In genomic region chr7:158810846-158811245, GRCh38 we compare ENCODE assay signal across 10 cellular contexts. TPM values are rescaled to one million over a fixed set of nuclear protein-coding genes. Genes with fewer than 3 reads are reported as not detected.
DNase-seq lines count a peak whose midpoint lies in the region; ATAC-seq and TF ChIP-seq lines count a peak whose summit lies in the region.
"Had no signal": no experiment of that assay in that cellular context is flagged by ENCODE, and none has a peak within 500 bp of the region (broad histone marks: within the 10 kb centered on the region; RNA-seq: fewer than 3 reads in every experiment).

No MANE protein-coding gene starts in this region.

- H3K79me2 ChIP-seq in Karpas-422 (ENCODE audit: low read length) (peaks cover 96% of the 10 kb centered on the region), mammary epithelial cell (ENCODE audit: insufficient read depth, low read length) (peaks cover 97% of the 10 kb centered on the region)

- CTCF ChIA-PET in mammary epithelial cell (lab: Charles Lee; ENCODE audit: low non-redundant PET) = interaction anchor here (0.5 kb wide), 1 partner anchor 18 kb away, joined by 5 read pairs; no protein-coding TSS in a partner anchor

- no peak overlapping the region for H3K9ac ChIP-seq in Karpas-422 (ENCODE audit: low read length)
- H3K9ac ChIP-seq in mammary epithelial cell (ENCODE audit: insufficient read depth, low read length) = no peak overlapping the region

- H4K20me1 ChIP-seq in Karpas-422 (ENCODE audit: insufficient read depth, low read depth, low read length) = peaks cover 5% of the 10 kb centered on the region; the same call in 1 of the 2 replicates
- H4K20me1 ChIP-seq in mammary epithelial cell (ENCODE audit: insufficient read depth, low read length) = peaks cover 3% of the 10 kb centered on the region

- H2AFZ ChIP-seq in Karpas-422 (ENCODE audit: low read length) = no peak overlapping the region
- H2AFZ ChIP-seq in mammary epithelial cell (ENCODE audit: low read depth, low read length) = no peak overlapping the region

- peaks cover 0 to 2% (median 0%) of the 10 kb centered on the region in 3 donors for H3K27me3 Mint-ChIP-seq in CD14-positive monocyte (ENCODE audit: low read depth in 3 of 3)

- H3K4me3 ChIP-seq in Karpas-422 (ENCODE audit: low read length) (no peak overlapping the region), mammary epithelial cell (replicated peaks in 1 of 3; ENCODE audit: insufficient read depth in 1 of 3, low read depth in 2 of 3, low read length in 3 of 3) (no peak overlapping the region), neutrophil (ENCODE audit: low read depth in 1 of 2, low read length in 1 of 2) (no peak overlapping the region)

- no peak for TF ChIP-seq CTCF in CD14-positive monocyte (IDR thresholded peaks at IDR 0.05)
- no peak for TF ChIP-seq CTCF in mammary epithelial cell (conservative IDR thresholded peaks at IDR 0.05 in 1 of 2, IDR thresholded peaks at IDR 0.05 in 1 of 2; ENCODE audit: extremely low read depth in 1 of 2, insufficient read depth in 1 of 2, low read depth in 1 of 2, low read length in 2 of 2)
- no peak for TF ChIP-seq CTCF in neutrophil (IDR thresholded peaks at IDR 0.05)

- ATAC-seq in GM21390 (IDR thresholded peaks at IDR 0.05; ENCODE audit: unreplicated experiment) (no peak), HG02798 (IDR thresholded peaks at IDR 0.05; ENCODE audit: poor library complexity, unreplicated experiment) (no peak)

- no TSS peak for BruUV-seq in mammary epithelial cell (replicated peaks; lab: Mats Ljungman, UMichigan)

- H3K36me3 Mint-ChIP-seq in CD14-positive monocyte = peaks cover 32 to 47% of the 10 kb centered on the region in 2 donors

- in situ Hi-C loops in mammary epithelial cell (cut with MboI; ENCODE audit: low sequenced_read_pairs in 2 of 2) = no loop called here

- H3K36me3 ChIP-seq in Karpas-422 (ENCODE audit: insufficient read depth, low read length) (peaks cover 24% of the 10 kb centered on the region), mammary epithelial cell (ENCODE audit: insufficient read depth, low read length) (peaks cover 9% of the 10 kb centered on the region), neutrophil (no peaks in the 10 kb centered on the region)
- H3K36me3 ChIP-seq: BE2C had no signal

- H3K27ac Mint-ChIP-seq in CD14-positive monocyte = peak overlapping the region; percentile 82 to 91 (median 89)

- H3K27ac ChIP-seq in Karpas-422 (ENCODE audit: low read length) (no peak overlapping the region), mammary epithelial cell (ENCODE audit: insufficient read depth, low read depth, low read length) (peak overlapping the region; percentile 29), neutrophil (peak overlapping the region; percentile 74)

- DNase-seq in CD14-positive monocyte (ENCODE audit: low spot score) = no peak
- DNase-seq in Karpas-422 = no peak
- DNase-seq in mammary epithelial cell = no peak
- DNase-seq in NCI-H146 (lab: John Stamatoyannopoulos, UW) = no peak
- no peak for DNase-seq in 8988T
- DNase-seq: BE2C, cerebellar nuclear complex had no signal

- H3K27me3 ChIP-seq in Karpas-422 (ENCODE audit: low read length) = no peaks in the 10 kb centered on the region
- H3K27me3 ChIP-seq in mammary epithelial cell (ENCODE audit: insufficient read depth, low read length) = no peaks in the 10 kb centered on the region
- no peaks in the 10 kb centered on the region for H3K27me3 ChIP-seq in neutrophil
- H3K27me3 ChIP-seq: BE2C had no signal

- H3K4me1 ChIP-seq in Karpas-422 (ENCODE audit: low read length) = peaks cover 52% of the 10 kb centered on the region
- peaks cover 30% of the 10 kb centered on the region for H3K4me1 ChIP-seq in mammary epithelial cell (ENCODE audit: insufficient read depth, low read length)
- peaks cover 15 to 29% of the 10 kb centered on the region in 2 experiments for H3K4me1 ChIP-seq in neutrophil (ENCODE audit: control insufficient read depth in 1 of 2, insufficient read depth in 1 of 2, low read depth in 1 of 2, low read length in 1 of 2)
- H3K4me1 ChIP-seq: BE2C had no signal

- WGBS in mammary epithelial cell (ENCODE audit: low coverage, missing lambda C conversion rate) = 98% methylated on average over 5 of the region's 5 CpGs

- H3K4me2 ChIP-seq in Karpas-422 (ENCODE audit: low read depth, low read length, poor library complexity, severe bottlenecking) (peak overlapping the region; percentile 29), mammary epithelial cell (ENCODE audit: insufficient read depth, low read depth, low read length) (no peak overlapping the region)

- H3K4me1 Mint-ChIP-seq in CD14-positive monocyte = peaks cover 52% of the 10 kb centered on the region

- no peaks in the 10 kb centered on the region for H3K9me3 ChIP-seq in Karpas-422 (ENCODE audit: low read length)
- H3K9me3 ChIP-seq in mammary epithelial cell (replicated peaks; ENCODE audit: insufficient read depth, low read length) = no peaks in the 10 kb centered on the region
- no peaks in the 10 kb centered on the region for H3K9me3 ChIP-seq in neutrophil
- H3K9me3 ChIP-seq: BE2C had no signal

- dilution Hi-C loops in mammary epithelial cell (cut with HindIII; ENCODE audit: low sequenced_read_pairs) = no loop called here

- H3K9me3 Mint-ChIP-seq in CD14-positive monocyte = peaks cover 0 to 2% (median 0%) of the 10 kb centered on the region in 7 donors

- no peak overlapping the region for H3K4me3 Mint-ChIP-seq in CD14-positive monocyte

- no peaks in the 10 kb centered on the region for H3K9me2 ChIP-seq in Karpas-422 (replicated peaks; ENCODE audit: insufficient read depth, low read length)

- intact Hi-C loops in CD14-positive monocyte (cut with micrococcal nuclease) = no loop called here
- intact Hi-C loops in mammary epithelial cell (cut with micrococcal nuclease) = no loop called here

RNA-seq across cellular contexts. Expression of gene ESYT2, which starts 18.5 kb away (rescaled TPM):
- polyA plus RNA-seq in CD14-positive monocyte = 10 to 100 TPM; 14.0 to 24.1 TPM
- total RNA-seq in Karpas-422 (2014; rRNA removed; shearing (Covaris generic); ENCODE audit: low replicate concordance) = 216 and 242 TPM in 2 replicates
- 100 to 1,000 TPM in 1 of 2 donors, 10 to 100 TPM in 1; 78.9 to 101 TPM for total RNA-seq in mammary epithelial cell
- polyA plus RNA-seq in mammary epithelial cell = 60.5 TPM
- 84.7 TPM for polyA minus RNA-seq in mammary epithelial cell

RNA-seq across cellular contexts. Expression of gene DYNC2I1, which starts 45.5 kb away (rescaled TPM):
- 1 to 10 TPM; 4.3 to 6.1 TPM for polyA plus RNA-seq in CD14-positive monocyte
- 15.9 and 40.0 TPM in 2 replicates for total RNA-seq in Karpas-422 (2014; rRNA removed; shearing (Covaris generic); ENCODE audit: low replicate concordance)
- 10 to 100 TPM in 1 of 2 donors, 1 to 10 TPM in 1; 5.0 to 18.4 TPM for total RNA-seq in mammary epithelial cell
- polyA plus RNA-seq in mammary epithelial cell = 10.5 TPM
- 2.3 TPM for polyA minus RNA-seq in mammary epithelial cell
